13 cellular contexts compared by ENCODE assay signal in genomic region chr2:20183373-20183772, GRCh38.
"Had no signal": no experiment of that assay in that cellular context is flagged by ENCODE, and none has a peak within 500 bp of the region (broad histone marks: within the 10 kb centered on the region; RNA-seq: fewer than 3 reads in every experiment).

No MANE protein-coding gene starts in this region.

- H3K4me3 ChIP-seq: skin epidermis, tibial nerve had no signal

- H3K36me3 Mint-ChIP-seq: activated naive CD8-positive, alpha-beta T cell had no signal

- H2AFZ ChIP-seq: parathyroid adenoma had no signal

- H3K4me3 Mint-ChIP-seq: activated naive CD8-positive, alpha-beta T cell; neural crest cell had no signal

- H3K27ac Mint-ChIP-seq: activated naive CD8-positive, alpha-beta T cell had no signal

- H3K9me3 ChIP-seq: tibial nerve had no signal

- H3K27me3 ChIP-seq: foreskin keratinocyte, tibial nerve had no signal

- H3K27ac ChIP-seq: parathyroid adenoma, tibial nerve had no signal

- H3K36me3 ChIP-seq: tibial nerve had no signal

- H3K27me3 Mint-ChIP-seq: activated naive CD8-positive, alpha-beta T cell had no signal

- H3K4me1 ChIP-seq: parathyroid adenoma, tibial nerve had no signal

- DNase-seq: activated CD4-positive, alpha-beta T cell treated with anti-CD3 and anti-CD28 coated beads, Interleukin-2, amount 50 U/mL, for 4 hours; activated CD4-positive, CD25-positive, alpha-beta regulatory T cell treated with anti-CD3 and anti-CD28 coated beads, Interleukin-2, amount 50 U/mL, for 72 hours; activated effector memory CD4-positive, alpha-beta T cell treated with anti-CD3 and anti-CD28 coated beads, Interleukin-2, amount 50 U/mL, for 16 hours; activated T-cell treated with anti-CD3 and anti-CD28 coated beads, Interleukin-2, amount 50 U/mL, for 1 hour; head of caudate nucleus; retina; T-helper 9 cell had no signal

- H3K9me3 Mint-ChIP-seq: neural crest cell had no signal

- H3K79me2 ChIP-seq: parathyroid adenoma had no signal
